In the genomic region with DNA sequence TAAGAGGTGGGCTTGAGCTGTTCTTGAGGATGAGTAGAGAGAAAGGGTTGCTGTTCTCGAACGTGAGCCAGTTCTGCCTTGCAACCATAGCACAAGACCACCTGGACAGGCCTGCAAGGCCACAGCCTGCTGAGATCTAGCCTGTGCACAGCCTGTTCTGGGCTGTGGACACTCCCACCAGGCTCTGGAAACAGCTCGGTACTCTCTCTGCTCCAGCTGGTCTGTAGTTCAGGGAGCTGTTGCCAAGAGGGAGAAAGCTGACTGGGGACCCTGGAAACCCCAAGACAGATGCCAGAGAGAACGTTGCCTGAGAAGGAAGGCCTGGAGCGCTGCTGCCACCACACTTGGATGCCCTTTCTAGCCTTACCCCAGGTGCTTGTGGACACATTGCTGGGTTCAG, we compare ENCODE assay signal across 18 cellular contexts.
"Had no signal": no experiment of that assay in that cellular context is flagged by ENCODE, and none has a peak within 500 bp of the region (broad histone marks: within the 10 kb centered on the region; RNA-seq: fewer than 3 reads in every experiment).

No MANE protein-coding gene starts in this region.

- H3K4me3 Mint-ChIP-seq: activated CD8-positive, alpha-beta memory T cell treated with anti-CD3 and anti-CD28 coated beads, Interleukin-2, amount 10 ng/mL, durations not matched to agents 7 days and 5 days; activated naive CD4-positive, alpha-beta T cell treated with anti-CD3 and anti-CD28 coated beads, Interleukin-2, amount 10 ng/mL, durations not matched to agents 7 days and 5 days; memory B cell; nephron; stimulated activated naive CD8-positive, alpha-beta T cell treated with anti-CD3 and anti-CD28 coated beads, Interleukin-15, Interleukin-2, amounts not matched to agents 100 ng/mL and 50 ng/mL, for 24 hours; T-cell had no signal

- H3K27ac Mint-ChIP-seq: activated CD8-positive, alpha-beta memory T cell treated with anti-CD3 and anti-CD28 coated beads, Interleukin-2, amount 10 ng/mL, durations not matched to agents 7 days and 5 days; activated T-helper 2 cell treated with anti-CD3 and anti-CD28 coated beads, Interferon-gamma antibody, Interleukin-2, Interleukin-4, amounts not matched to agents 10 μg/mL and 5 μg/mL and 100 μg/mL, durations not matched to agents 14 hours and 24 hours and 36 hours; memory B cell; nephron; stimulated activated naive CD8-positive, alpha-beta T cell treated with anti-CD3 and anti-CD28 coated beads, Interleukin-15, Interleukin-2, amounts not matched to agents 100 ng/mL and 50 ng/mL, for 24 hours; T-cell had no signal

- H3K9me3 ChIP-seq: left lung, psoas muscle, right lobe of liver had no signal

- DNase-seq: activated CD8-positive, alpha-beta memory T cell treated with anti-CD3 and anti-CD28 coated beads, Interleukin-2, amount 10 ng/mL, durations not matched to agents 7 days and 5 days; activated naive CD4-positive, alpha-beta T cell treated with anti-CD3 and anti-CD28 coated beads, Interleukin-2, amount 10 ng/mL, durations not matched to agents 7 days and 5 days; activated T-cell treated with anti-CD3 and anti-CD28 coated beads, Interleukin-2, amount 50 U/mL, for 1 hour; islet precursor cell; left lung; psoas muscle; right lobe of liver; T-cell; T1000 had no signal

- H3K4me1 ChIP-seq: right lobe of liver had no signal

- H3K27ac ChIP-seq: cardiac muscle cell, coronary artery, left lung, psoas muscle, right lobe of liver had no signal

- H3K4me1 Mint-ChIP-seq: activated CD8-positive, alpha-beta memory T cell treated with anti-CD3 and anti-CD28 coated beads, Interleukin-2, amount 10 ng/mL, durations not matched to agents 7 days and 5 days; activated naive CD4-positive, alpha-beta T cell treated with anti-CD3 and anti-CD28 coated beads, Interleukin-2, amount 10 ng/mL, durations not matched to agents 7 days and 5 days; memory B cell; T-cell had no signal

- H3K27me3 ChIP-seq: cardiac muscle cell, left lung, right lobe of liver had no signal

- H3K27me3 Mint-ChIP-seq: activated CD8-positive, alpha-beta memory T cell treated with anti-CD3 and anti-CD28 coated beads, Interleukin-2, amount 10 ng/mL, durations not matched to agents 7 days and 5 days; activated naive CD4-positive, alpha-beta T cell treated with anti-CD3 and anti-CD28 coated beads, Interleukin-2, amount 10 ng/mL, durations not matched to agents 7 days and 5 days; memory B cell; stimulated activated naive CD8-positive, alpha-beta T cell treated with anti-CD3 and anti-CD28 coated beads, Interleukin-15, Interleukin-2, amounts not matched to agents 100 ng/mL and 50 ng/mL, for 24 hours had no signal

- H3K36me3 Mint-ChIP-seq: activated CD8-positive, alpha-beta memory T cell treated with anti-CD3 and anti-CD28 coated beads, Interleukin-2, amount 10 ng/mL, durations not matched to agents 7 days and 5 days; activated naive CD4-positive, alpha-beta T cell treated with anti-CD3 and anti-CD28 coated beads, Interleukin-2, amount 10 ng/mL, durations not matched to agents 7 days and 5 days; memory B cell; T-cell had no signal

- H3K4me2 ChIP-seq: smooth muscle cell had no signal

- H3K9me3 Mint-ChIP-seq: activated naive CD4-positive, alpha-beta T cell treated with anti-CD3 and anti-CD28 coated beads, Interleukin-2, amount 10 ng/mL, durations not matched to agents 7 days and 5 days; activated T-helper 2 cell treated with anti-CD3 and anti-CD28 coated beads, Interferon-gamma antibody, Interleukin-2, Interleukin-4, amounts not matched to agents 10 μg/mL and 5 μg/mL and 100 μg/mL, durations not matched to agents 14 hours and 24 hours and 36 hours; memory B cell; nephron; stimulated activated naive CD8-positive, alpha-beta T cell treated with anti-CD3 and anti-CD28 coated beads, Interleukin-15, Interleukin-2, amounts not matched to agents 100 ng/mL and 50 ng/mL, for 24 hours; T-cell had no signal

- H3K4me3 ChIP-seq: cardiac muscle cell, coronary artery, left lung, psoas muscle, right lobe of liver, smooth muscle cell had no signal

- H3K36me3 ChIP-seq: cardiac muscle cell, left lung had no signal

- ATAC-seq: activated CD4-positive, CD25-positive, alpha-beta regulatory T cell treated with anti-CD3 and anti-CD28 coated beads, Interleukin-2, amount 50 U/mL, for 24 hours; activated CD8-positive, alpha-beta memory T cell treated with anti-CD3 and anti-CD28 coated beads, Interleukin-2, amount 10 ng/mL, durations not matched to agents 7 days and 5 days; esophagus mucosa; left lung; psoas muscle; right lobe of liver; T-cell had no signal
